In genomic region chr16:11198817-11199216, GRCh38 we compare ENCODE assay signal across 15 cellular contexts. TPM values are rescaled to one million over a fixed set of nuclear protein-coding genes. Genes with fewer than 3 reads are reported as not detected.
DNase-seq lines count a peak whose midpoint lies in the region; ATAC-seq, FAIRE-seq and TF ChIP-seq lines count a peak whose summit lies in the region.
"Had no signal": no experiment of that assay in that cellular context is flagged by ENCODE, and none has a peak within 500 bp of the region (broad histone marks: within the 10 kb centered on the region; RNA-seq: fewer than 3 reads in every experiment).

No MANE protein-coding gene starts in this region.

- H3K36me3 ChIP-seq in breast epithelium (no peaks in the 10 kb centered on the region), endothelial cell of umbilical vein (ENCODE audit: control insufficient read depth in 2 of 2, extremely low read depth in 1 of 2, insufficient read depth in 2 of 2, low read length in 2 of 2) (no peaks in the 10 kb centered on the region), transverse colon (no peaks in the 10 kb centered on the region)
- H3K36me3 ChIP-seq: esophagus squamous epithelium, sigmoid colon, thyroid gland had no signal

- H3K27ac Mint-ChIP-seq in MCF 10A (ENCODE audit: low read depth, unreplicated experiment) = no peak overlapping the region

- H3K9me3 ChIP-seq in breast epithelium = no peaks in the 10 kb centered on the region
- no peaks in the 10 kb centered on the region for H3K9me3 ChIP-seq in endothelial cell of umbilical vein (replicated peaks; ENCODE audit: control insufficient read depth, insufficient read depth, low read length)
- no peaks in the 10 kb centered on the region for H3K9me3 ChIP-seq in transverse colon
- H3K9me3 ChIP-seq: esophagus squamous epithelium, sigmoid colon, thyroid gland had no signal

- H3K4me3 Mint-ChIP-seq in MCF 10A (ENCODE audit: unreplicated experiment) = no peak overlapping the region

- H3K4me2 ChIP-seq in endothelial cell of umbilical vein (ENCODE audit: insufficient read depth, low read length) = no peak overlapping the region

- no TSS peak for BruUV-seq in MCF 10A (replicated peaks; lab: Mats Ljungman, UMichigan)
- BruUV-seq in endothelial cell of umbilical vein (replicated peaks; lab: Mats Ljungman, UMichigan) = no TSS peak

- H3K27ac ChIP-seq in breast epithelium = no peak overlapping the region
- no peak overlapping the region for H3K27ac ChIP-seq in endothelial cell of umbilical vein (ENCODE audit: insufficient read depth, low read depth, low read length)
- no peak overlapping the region for H3K27ac ChIP-seq in transverse colon
- H3K27ac ChIP-seq: esophagus squamous epithelium, sigmoid colon, thyroid gland had no signal

- H3K27me3 ChIP-seq in breast epithelium = no peaks in the 10 kb centered on the region
- no peaks in the 10 kb centered on the region for H3K27me3 ChIP-seq in endothelial cell of umbilical vein (ENCODE audit: control insufficient read depth in 2 of 2, insufficient read depth in 2 of 2, low read length in 2 of 2)
- no peaks in the 10 kb centered on the region for H3K27me3 ChIP-seq in transverse colon
- H3K27me3 ChIP-seq: sigmoid colon, thyroid gland had no signal

- peak overlapping the region; percentile 9 for H2AFZ ChIP-seq in endothelial cell of umbilical vein (ENCODE audit: low read depth, low read length)

- no peaks in the 10 kb centered on the region for H3K9me3 Mint-ChIP-seq in MCF 10A (ENCODE audit: unreplicated experiment)

- no peak overlapping the region for H3K9ac ChIP-seq in endothelial cell of umbilical vein (replicated peaks; ENCODE audit: extremely low read depth, insufficient read depth, low read length)

- DNase-seq in MCF 10A (ENCODE audit: unreplicated experiment) (peak; percentile 49), breast epithelium (ENCODE audit: low spot score in 2 of 2) (no peak), NCI-H748 (lab: John Stamatoyannopoulos, UW; ENCODE audit: unreplicated experiment) (peak; percentile 76), endothelial cell of umbilical vein (ENCODE audit: low read depth, low spot score) (no peak), transverse colon (peak; percentile 81)
- DNase-seq in effector CD8-positive, alpha-beta T cell (lab: John Stamatoyannopoulos, UW) = no peak
- no peak for DNase-seq in NK-92 treated with Interleukin-12 subunit alpha and Interleukin-12 subunit beta, amount 100 ng/mL, for 24 hours (lab: John Stamatoyannopoulos, UW)
- DNase-seq: activated CD8-positive, alpha-beta memory T cell treated with anti-CD3 and anti-CD28 coated beads, Interleukin-2, amount 50 U/mL, for 4 hours; AML-193; esophagus squamous epithelium; GOT3; NCI-H774; sigmoid colon; thyroid gland had no signal

- no peak for FAIRE-seq in endothelial cell of umbilical vein (lab: Jason Lieb, UNC)

- peaks cover 29% of the 10 kb centered on the region for H3K4me1 Mint-ChIP-seq in MCF 10A (ENCODE audit: insufficient read depth, unreplicated experiment)

- CTCF ChIA-PET in MCF 10A (lab: Yijun Ruan, JAX) (interaction anchor here (0.6 to 1.0 kb wide), 3 partner anchors 14 to 349 kb away, joined by 3 to 4 read pairs (median 3); no protein-coding TSS in a partner anchor), endothelial cell of umbilical vein (lab: Charles Lee) (interaction anchor here (1.9 kb wide), 1 partner anchor 19 kb away, joined by 5 read pairs; no protein-coding TSS in a partner anchor)

- no peaks in the 10 kb centered on the region for H3K27me3 Mint-ChIP-seq in MCF 10A (ENCODE audit: insufficient read depth, unreplicated experiment)

- no peak for TF ChIP-seq CTCF in MCF 10A (IDR thresholded peaks at IDR 0.05; ENCODE audit: unreplicated experiment)
- no peak for TF ChIP-seq CTCF in breast epithelium (IDR thresholded peaks at IDR 0.05)
- no peak for TF ChIP-seq CTCF in endothelial cell of umbilical vein (IDR thresholded peaks at IDR 0.05; ENCODE audit: extremely low read depth in 1 of 2, insufficient read depth in 1 of 2, low read depth in 1 of 2, low read length in 2 of 2)
- TF ChIP-seq CTCF in transverse colon (IDR thresholded peaks at IDR 0.05) = no peak

- 42% methylated on average over 5 of the region's 8 CpGs; no CpG with 5 or more reads in 1 of the 2 donors for WGBS in transverse colon (ENCODE audit: low coverage in 1 of 2), 2 donors

- no peaks in the 10 kb centered on the region for H4K20me1 ChIP-seq in endothelial cell of umbilical vein (replicated peaks; ENCODE audit: control insufficient read depth, extremely low read depth, insufficient read depth, low read length)

- H3K36me3 Mint-ChIP-seq in MCF 10A (ENCODE audit: insufficient read depth, unreplicated experiment) = no peaks in the 10 kb centered on the region

- intact Hi-C loops in MCF 10A (cut with micrococcal nuclease) (no loop called here), breast epithelium (cut with DNase I; ENCODE audit: low total_unique reads) (no loop called here), endothelial cell of umbilical vein (cut with micrococcal nuclease) (no loop called here), transverse colon (cut with DNase I; ENCODE audit: low total_unique reads) (no loop called here)

- H3K4me1 ChIP-seq in breast epithelium (no peaks in the 10 kb centered on the region), endothelial cell of umbilical vein (ENCODE audit: control insufficient read depth, extremely low read depth, insufficient read depth, low read length) (peaks cover 19% of the 10 kb centered on the region), transverse colon (peaks cover 0 to 11% (median 9%) of the 10 kb centered on the region in 4 donors)
- H3K4me1 ChIP-seq: sigmoid colon had no signal

- TF ChIP-seq POLR2A in breast epithelium (IDR thresholded peaks at IDR 0.05) (no peak), endothelial cell of umbilical vein (IDR thresholded peaks at IDR 0.05; ENCODE audit: low read depth, low read length) (no peak), transverse colon (IDR thresholded peaks at IDR 0.05) (no peak)

- H3K79me2 ChIP-seq in endothelial cell of umbilical vein (ENCODE audit: control insufficient read depth, insufficient read depth, low read length) = no peaks in the 10 kb centered on the region

- H3K4me3 ChIP-seq in breast epithelium = no peak overlapping the region
- no peak overlapping the region for H3K4me3 ChIP-seq in endothelial cell of umbilical vein (replicated peaks in 1 of 3; ENCODE audit: insufficient read depth in 1 of 3, low read depth in 1 of 3, low read length in 3 of 3)
- no peak overlapping the region for H3K4me3 ChIP-seq in transverse colon
- H3K4me3 ChIP-seq: esophagus squamous epithelium, sigmoid colon, thyroid gland had no signal

- H3K9me1 ChIP-seq in endothelial cell of umbilical vein (replicated peaks; ENCODE audit: control insufficient read depth, extremely low read depth, insufficient read depth, low read length) = no peaks in the 10 kb centered on the region

- dilution Hi-C loops in endothelial cell of umbilical vein (cut with MboI; ENCODE audit: extremely low pct_ligation_motif_present, low sequenced_read_pairs) = no loop called here

- in situ Hi-C loops in transverse colon (cut with MboI; ENCODE audit: low pct_ligation_motif_present in 1 of 4, low pct_unique_long_range_greater_than_20kb in 1 of 4, low sequenced_read_pairs in 3 of 4) = no loop called here

- no peak for TF ChIP-seq EP300 in transverse colon (IDR thresholded peaks at IDR 0.05; ENCODE audit: low read depth)

- no peak for ATAC-seq in GM21717 (IDR thresholded peaks at IDR 0.05; ENCODE audit: unreplicated experiment)

- POLR2A ChIA-PET in MCF 10A (lab: Yijun Ruan, JAX) (no interaction called here), endothelial cell of umbilical vein (lab: Charles Lee) (no interaction called here)

TF ChIP-seq in endothelial cell of umbilical vein, 7 proteins besides CTCF, POLR2A, EP300 and RAD21:
- TF ChIP-seq FOS (IDR thresholded peaks at IDR 0.05; ENCODE audit: borderline replicate concordance, insufficient read depth, low read length) (no peak), EZH2 (IDR thresholded peaks at IDR 0.05; ENCODE audit: borderline replicate concordance, low read depth, low read length, severe bottlenecking) (no peak), JUN (IDR thresholded peaks at IDR 0.05; ENCODE audit: borderline replicate concordance, insufficient read depth, insufficient read length, low read depth) (no peak), GATA2 (IDR thresholded peaks at IDR 0.05; ENCODE audit: insufficient read depth, insufficient read length, low read depth, low read length) (no peak), MAX (IDR thresholded peaks at IDR 0.05; ENCODE audit: insufficient read depth, insufficient read length) (no peak), POLR2AphosphoS5 (IDR thresholded peaks at IDR 0.05; ENCODE audit: insufficient read depth, low read depth, low read length) (no peak), MYC (IDR thresholded peaks at IDR 0.05; ENCODE audit: low read depth, low read length) (no peak)

RNA-seq across cellular contexts. Expression of gene SOCS1, which starts 57.2 kb away (rescaled TPM):
- total RNA-seq in MCF 10A (2022) = 1.4 and 1.6 TPM in 2 replicates
- 1 to 10 TPM; 4.1 to 9.0 (median 5.6) TPM for total RNA-seq in breast epithelium
- 0.81 and 1.1 TPM in 2 replicates for total RNA-seq in endothelial cell of umbilical vein
- polyA plus RNA-seq in endothelial cell of umbilical vein = 1.2 and 1.7 TPM in 2 replicates
- 0.71 and 1.0 TPM in 2 replicates for polyA plus RNA-seq in endothelial cell of umbilical vein (2011; cell fraction: cytosol; rRNA removed)
- 3.0 TPM in 2 replicates for polyA plus RNA-seq in endothelial cell of umbilical vein (2011; cell fraction: nucleus; rRNA removed)
- 0.19 and 1.1 TPM in 2 replicates for polyA plus RNA-seq in endothelial cell of umbilical vein (2012)
- polyA minus RNA-seq in endothelial cell of umbilical vein = 0.85 and 1.1 TPM in 2 replicates
- 8.0 TPM for polyA minus RNA-seq in endothelial cell of umbilical vein (2011; cell fraction: cytosol; rRNA and poly(A)+ RNA removed)
- 4.4 and 13.2 TPM in 2 replicates for polyA minus RNA-seq in endothelial cell of umbilical vein (2011; cell fraction: nucleus; rRNA and poly(A)+ RNA removed)
- total RNA-seq in transverse colon = 10 to 100 TPM in 2 of 4 donors, 1 to 10 TPM in 2; 2.2 to 17.6 (median 10.8) TPM

Comparison
In these comparisons a context has a peak if more than half of its experiments do, and no peak if none do; other contexts are left out.
1. DNase-seq: peak in MCF 10A (single experiment), NCI-H748 (single experiment) and transverse colon (single experiment); none in breast epithelium (0 of 2), endothelial cell of umbilical vein (single experiment), effector CD8-positive, alpha-beta T cell (single experiment) and NK-92 treated with Interleukin-12 subunit alpha and Interleukin-12 subunit beta, amount 100 ng/mL, for 24 hours (single experiment).